Comparison of ENCODE assay signal across 18 cellular contexts in the genomic region with DNA sequence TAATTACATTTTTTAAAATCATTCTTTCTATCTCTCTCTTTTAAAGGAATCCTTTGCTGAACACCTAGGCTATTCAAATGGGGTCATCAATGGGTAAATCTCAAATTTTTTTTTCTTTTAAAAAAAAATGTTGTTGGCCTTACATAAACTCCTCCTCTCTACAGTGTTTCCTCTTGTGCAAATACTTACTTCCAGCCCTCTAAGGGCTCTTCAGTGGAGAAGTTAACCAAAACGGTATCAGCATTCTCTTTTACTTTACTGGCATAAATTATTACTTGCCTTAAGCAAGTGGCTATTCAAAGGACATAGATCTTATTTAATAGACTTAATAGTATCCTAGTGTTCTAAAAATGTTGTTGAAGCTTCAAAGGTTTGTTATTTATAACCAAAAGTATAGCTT.
"Had no signal": no experiment of that assay in that cellular context is flagged by ENCODE, and none has a peak within 500 bp of the region (broad histone marks: within the 10 kb centered on the region; RNA-seq: fewer than 3 reads in every experiment).

No MANE protein-coding gene starts in this region.

- H3K4me1 Mint-ChIP-seq: stimulated activated memory B cell treated with anti-CD40 and anti-IgM and Interleukin-4, amounts not matched to agents 10 μg/mL and 1 μg/mL and 100 μg/mL, for 72 hours had no signal

- H3K4me1 ChIP-seq: colonic mucosa, esophagus squamous epithelium, psoas muscle, right lobe of liver, tibial nerve had no signal

- H3K4me3 Mint-ChIP-seq: naive B cell; stimulated activated memory B cell treated with anti-CD40 and anti-IgM and Interleukin-4, amounts not matched to agents 10 μg/mL and 1 μg/mL and 100 μg/mL, for 72 hours; stimulated activated naive CD8-positive, alpha-beta T cell treated with anti-CD3 and anti-CD28 coated beads, Interleukin-15, Interleukin-2, amounts not matched to agents 100 ng/mL and 50 ng/mL, for 24 hours had no signal

- H3K27me3 ChIP-seq: colonic mucosa, esophagus squamous epithelium, neutrophil, right lobe of liver, tibial nerve had no signal

- ATAC-seq: left cardiac atrium; left ventricle myocardium superior; psoas muscle; right lobe of liver; stimulated activated memory B cell treated with anti-CD40 and anti-IgM and Interleukin-4, amounts not matched to agents 10 μg/mL and 1 μg/mL and 100 μg/mL, for 72 hours had no signal

- DNase-seq: colonic mucosa; dermis blood vessel endothelial cell; esophagus squamous epithelium; foreskin fibroblast; kidney; left cardiac atrium; left ventricle myocardium superior; mesendoderm; naive B cell; psoas muscle; retina; right lobe of liver; stimulated activated CD4-positive, alpha-beta T cell treated with anti-CD3 and anti-CD28 coated beads, Interleukin-4, amount 100 ng/mL, for 1 hour; stimulated activated CD8-positive, alpha-beta memory T cell treated with anti-CD3 and anti-CD28 coated beads, Interleukin-4, amount 100 ng/mL, for 48 hours had no signal

- H3K27ac Mint-ChIP-seq: stimulated activated memory B cell treated with anti-CD40 and anti-IgM and Interleukin-4, amounts not matched to agents 10 μg/mL and 1 μg/mL and 100 μg/mL, for 72 hours; stimulated activated naive CD8-positive, alpha-beta T cell treated with anti-CD3 and anti-CD28 coated beads, Interleukin-15, Interleukin-2, amounts not matched to agents 100 ng/mL and 50 ng/mL, for 24 hours had no signal

- H3K27ac ChIP-seq: colonic mucosa, esophagus squamous epithelium, neutrophil, psoas muscle, right lobe of liver, tibial nerve had no signal

- H3K9me3 ChIP-seq: colonic mucosa, esophagus squamous epithelium, neutrophil, psoas muscle, right lobe of liver, tibial nerve had no signal

- H3K4me3 ChIP-seq: colonic mucosa, esophagus squamous epithelium, psoas muscle, right lobe of liver, tibial nerve had no signal

- H3K27me3 Mint-ChIP-seq: naive B cell; stimulated activated memory B cell treated with anti-CD40 and anti-IgM and Interleukin-4, amounts not matched to agents 10 μg/mL and 1 μg/mL and 100 μg/mL, for 72 hours; stimulated activated naive CD8-positive, alpha-beta T cell treated with anti-CD3 and anti-CD28 coated beads, Interleukin-15, Interleukin-2, amounts not matched to agents 100 ng/mL and 50 ng/mL, for 24 hours had no signal
